In genomic region chr5:113487411-113487778, GRCh38 we compare ENCODE assay signal across 8 cellular contexts. TPM values are rescaled to one million over a fixed set of nuclear protein-coding genes. Genes with fewer than 3 reads are reported as not detected.
DNase-seq lines count a peak whose midpoint lies in the region; ATAC-seq and TF ChIP-seq lines count a peak whose summit lies in the region.

No MANE protein-coding gene starts in this region.

- intact Hi-C loops in head of caudate nucleus (cut with DNase I), result no loop called here

- no peak for TF ChIP-seq CTCF in GM13977 (IDR thresholded peaks at IDR 0.05; ENCODE audit: extremely low read depth, insufficient read depth, missing control alignments)
- peak; percentile 5 for TF ChIP-seq CTCF in fibroblast of villous mesenchyme (IDR thresholded peaks at IDR 0.05; ENCODE audit: insufficient read depth, low read depth, low read length)
- TF ChIP-seq CTCF in omental fat pad (IDR thresholded peaks at IDR 0.05), result no peak

- in situ Hi-C loops in GM13977 (cut with MboI; ENCODE audit: low pct_unique_long_range_greater_than_20kb, low sequenced_read_pairs, unreplicated experiment), result no loop called here

- peak; percentile 31 for DNase-seq in GM13977 (ENCODE audit: low spot score)
- no peak for DNase-seq in fibroblast of villous mesenchyme (ENCODE audit: low read depth)
- DNase-seq in omental fat pad (ENCODE audit: low spot score), result no peak
- DNase-seq in head of caudate nucleus, result no peak
- no peak for DNase-seq in GDM1 (lab: John Stamatoyannopoulos, UW)
- no peak for DNase-seq in KG1 (lab: John Stamatoyannopoulos, UW)

- peak overlapping the region; percentile 91 for H3K4me3 ChIP-seq in fibroblast of villous mesenchyme (ENCODE audit: low read depth, low read length)

- peak; percentile 11; the same call in 2 of the 3 replicates for ATAC-seq in SK-N-SH treated with all-trans-retinoic acid at 6 μM for 48 hours
- ATAC-seq in omental fat pad (ENCODE audit: low FRiP score), result peak; percentile 11
- no peak for ATAC-seq in GM19455 (IDR thresholded peaks at IDR 0.05; ENCODE audit: unreplicated experiment)

TF ChIP-seq in SK-N-SH treated with all-trans-retinoic acid at 6 μM for 48 hours, 23 proteins besides CTCF, POLR2A, EP300 and RAD21:
- TF ChIP-seq ZFP30 (CRISPR knock-in tag; IDR thresholded peaks at IDR 0.05), result no peak
- no peak for TF ChIP-seq GLIS3 (CRISPR knock-in tag; IDR thresholded peaks at IDR 0.05)
- TF ChIP-seq PPARA (CRISPR knock-in tag; IDR thresholded peaks at IDR 0.05; ENCODE audit: borderline replicate concordance), result no peak
- TF ChIP-seq ESRRG (CRISPR knock-in tag; IDR thresholded peaks at IDR 0.05), result no peak
- TF ChIP-seq TSHZ2 (CRISPR knock-in tag; IDR thresholded peaks at IDR 0.05), result no peak
- TF ChIP-seq ISL1 (CRISPR knock-in tag; IDR thresholded peaks at IDR 0.05), result no peak
- TF ChIP-seq CSRNP3 (CRISPR knock-in tag; IDR thresholded peaks at IDR 0.05), result no peak
- TF ChIP-seq ZNF70 (CRISPR knock-in tag; IDR thresholded peaks at IDR 0.05), result no peak
- TF ChIP-seq POU6F1 (CRISPR knock-in tag; IDR thresholded peaks at IDR 0.05; ENCODE audit: borderline replicate concordance, low read depth), result no peak
- TF ChIP-seq CSDC2 (CRISPR knock-in tag; IDR thresholded peaks at IDR 0.05), result no peak
- TF ChIP-seq ARNTL (CRISPR knock-in tag; IDR thresholded peaks at IDR 0.05; ENCODE audit: borderline replicate concordance, low read depth), result no peak
- TF ChIP-seq ZC3H10 (CRISPR knock-in tag; IDR thresholded peaks at IDR 0.05), result no peak
- TF ChIP-seq ZNF8 (CRISPR knock-in tag; IDR thresholded peaks at IDR 0.05), result no peak
- no peak for TF ChIP-seq PATZ1 (CRISPR knock-in tag; IDR thresholded peaks at IDR 0.05; ENCODE audit: borderline replicate concordance)
- no peak for TF ChIP-seq ZNF565 (CRISPR knock-in tag; conservative IDR thresholded peaks at IDR 0.05; ENCODE audit: low read depth)
- TF ChIP-seq ZFP3 (CRISPR knock-in tag; IDR thresholded peaks at IDR 0.05), result no peak
TF ChIP-seq in SK-N-SH treated with all-trans-retinoic acid at 6 μM for 48 hours: peak in this region for 0.

RNA-seq across cellular contexts. Expression of gene MCC, which starts 0.9 kb away (rescaled TPM):
- total RNA-seq in fibroblast of villous mesenchyme (25.4 and 37.6 TPM in 2 replicates), omental fat pad (10 to 100 TPM; 32.8 to 56.3 (median 44.4) TPM)

RNA-seq across cellular contexts. Expression of gene YTHDC2, which starts 26.1 kb away (rescaled TPM):
- 31.1 and 32.2 TPM in 2 replicates for total RNA-seq in fibroblast of villous mesenchyme
- 10 to 100 TPM; 23.3 to 40.4 (median 28.1) TPM for total RNA-seq in omental fat pad

RNA-seq across cellular contexts. Expression of gene TSSK1B, which starts 52.6 kb away (rescaled TPM):
- total RNA-seq in fibroblast of villous mesenchyme, result 0.43 and 0.64 TPM in 2 replicates
- total RNA-seq in omental fat pad, result not detected
